Comparison of ENCODE assay signal across 12 cellular contexts in genomic region chr6:129448965-129449364, GRCh38.
A peak's percentile ranks its signal among the peaks of the same experiment; 100 is the strongest.
DNase-seq lines count a peak whose midpoint lies in the region; ATAC-seq lines count a peak whose summit lies in the region.
"Had no signal": no experiment of that assay in that cellular context is flagged by ENCODE, and none has a peak within 500 bp of the region (broad histone marks: within the 10 kb centered on the region; RNA-seq: fewer than 3 reads in every experiment).

No MANE protein-coding gene starts in this region.

- peaks cover 5% of the 10 kb centered on the region for H3K9me3 Mint-ChIP-seq in activated naive CD8-positive, alpha-beta T cell (ENCODE audit: low read depth)

- H3K4me1 Mint-ChIP-seq in activated naive CD8-positive, alpha-beta T cell (ENCODE audit: low read depth), result peaks cover 75% of the 10 kb centered on the region

- H3K27me3 Mint-ChIP-seq in activated naive CD8-positive, alpha-beta T cell, result no peaks in the 10 kb centered on the region

- DNase-seq in activated CD4-positive, CD25-positive, alpha-beta regulatory T cell (lab: John Stamatoyannopoulos, UW), result no peak
- DNase-seq in islet precursor cell, result no peak
- no peak for DNase-seq in pons (ENCODE audit: low spot score)
- DNase-seq in NCI-H510A treated with DMSO at 0.1 percent for 48 hours (lab: John Stamatoyannopoulos, UW), result no peak
- DNase-seq: activated CD4-positive, alpha-beta T cell treated with anti-CD3 and anti-CD28 coated beads, Interleukin-2, amount 50 U/mL, for 48 hours; DND-41; left colon; pancreas had no signal

- peak; percentile 87 to 91 for ATAC-seq in activated CD4-positive, CD25-positive, alpha-beta regulatory T cell treated with anti-CD3 and anti-CD28 coated beads, Interleukin-2, amount 50 U/mL, for 24 hours
- ATAC-seq in GM21423 (IDR thresholded peaks at IDR 0.05; ENCODE audit: unreplicated experiment) (peak; percentile 100), HG03066 (IDR thresholded peaks at IDR 0.05; ENCODE audit: low read depth, unreplicated experiment) (peak; percentile 100)
- ATAC-seq: left colon, pancreas had no signal

- H3K4me3 Mint-ChIP-seq in activated naive CD8-positive, alpha-beta T cell, result peak overlapping the region; percentile 44

- peak overlapping the region; percentile 93 for H3K27ac Mint-ChIP-seq in activated naive CD8-positive, alpha-beta T cell

- peaks cover 7% of the 10 kb centered on the region for H3K36me3 Mint-ChIP-seq in activated naive CD8-positive, alpha-beta T cell
